Comparison of ENCODE assay signal across 8 cellular contexts in genomic region chr10:98467506-98468318, GRCh38. TPM values are rescaled to one million over a fixed set of nuclear protein-coding genes. Genes with fewer than 3 reads are reported as not detected.
DNase-seq lines count a peak whose midpoint lies in the region; ATAC-seq, FAIRE-seq and TF ChIP-seq lines count a peak whose summit lies in the region.

No MANE protein-coding gene starts in this region.

- peaks cover 5% of the 10 kb centered on the region for H3K4me1 ChIP-seq in lower lobe of right lung

- H3K4me3 ChIP-seq in lower lobe of right lung: peak overlapping the region; percentile 60

- H3K9me3 ChIP-seq in lower lobe of right lung: no peaks in the 10 kb centered on the region

- DNase-seq in C1 segment of cervical spinal cord (lab: John Stamatoyannopoulos, UW) (peak in 12 of 14 donors; percentile 14 to 61 (median 40)), GM19239 (ENCODE audit: insufficient read length, low spot score) (peak; percentile 83), NCI-H524 treated with DMSO at 0.1 percent for 48 hours (lab: John Stamatoyannopoulos, UW) (peak; percentile 0), lower lobe of right lung (peak; percentile 77)
- peak; percentile 36 to 61 for DNase-seq in activated CD4-positive, alpha-beta T cell treated with anti-CD3 and anti-CD28 coated beads, Interleukin-2, amount 50 U/mL, for 24 hours (ENCODE audit: low read depth in 1 of 2, low spot score in 1 of 2)
- DNase-seq in effector CD8-positive, alpha-beta T cell (lab: John Stamatoyannopoulos, UW): peak; percentile 47
- DNase-seq in stimulated activated CD4-positive, alpha-beta T cell treated with anti-CD3 and anti-CD28 coated beads, Interleukin-4, amount 100 ng/mL, for 48 hours (ENCODE audit: low read depth in 2 of 2): peak; percentile 40 to 42

- H3K27ac ChIP-seq in lower lobe of right lung: no peak overlapping the region

- peak; percentile 87 for TF ChIP-seq CTCF in lower lobe of right lung (IDR thresholded peaks at IDR 0.05)

- peak; percentile 92 for FAIRE-seq in GM19239 (lab: Jason Lieb, UNC)

- no peaks in the 10 kb centered on the region for H3K27me3 ChIP-seq in lower lobe of right lung (ENCODE audit: low read depth)

- intact Hi-C loops in lower lobe of right lung (cut with DNase I): loop anchor here (10.0 kb wide), 1 partner anchor 777 kb away; no protein-coding TSS in a partner anchor

- no peaks in the 10 kb centered on the region for H3K36me3 ChIP-seq in lower lobe of right lung

- peak; percentile 97 for ATAC-seq in HG03354 (IDR thresholded peaks at IDR 0.05; ENCODE audit: poor library complexity, severe bottlenecking, unreplicated experiment)
- ATAC-seq in lower lobe of right lung: peak; percentile 97 to 98

RNA-seq across cellular contexts. Expression of gene HPS1, which starts 21.0 kb away (rescaled TPM):
- total RNA-seq in lower lobe of right lung: 86.3 TPM

RNA-seq across cellular contexts. Expression of gene PYROXD2, which starts 52.7 kb away (rescaled TPM):
- total RNA-seq in lower lobe of right lung: 17.8 TPM

Comparison
In these comparisons a context has a peak if more than half of its experiments do, and no peak if none do; other contexts are left out.
1. DNase-seq: peak in every context shown above with its lines; median percentile 83 in GM19239; 77 in lower lobe of right lung; 48 in activated CD4-positive, alpha-beta T cell treated with anti-CD3 and anti-CD28 coated beads, Interleukin-2, amount 50 U/mL, for 24 hours; 47 in effector CD8-positive, alpha-beta T cell; 41 in stimulated activated CD4-positive, alpha-beta T cell treated with anti-CD3 and anti-CD28 coated beads, Interleukin-4, amount 100 ng/mL, for 48 hours; 40 in C1 segment of cervical spinal cord; 0 in NCI-H524 treated with DMSO at 0.1 percent for 48 hours.